ENCODE assay signal across 8 cellular contexts in genomic region chr6:168290095-168290494, GRCh38. TPM values are rescaled to one million over a fixed set of nuclear protein-coding genes. Genes with fewer than 3 reads are reported as not detected.
"Had no signal": no experiment of that assay in that cellular context is flagged by ENCODE, and none has a peak within 500 bp of the region (broad histone marks: within the 10 kb centered on the region; RNA-seq: fewer than 3 reads in every experiment).

No MANE protein-coding gene starts in this region.

- FAIRE-seq: H1, H54, HTR-8/SVneo had no signal

- H3K4me3 ChIP-seq: GM23338 had no signal

- H3K4me2 ChIP-seq: GM23338 had no signal

- ATAC-seq: GM23338 had no signal

- H2AFZ ChIP-seq: GM23338 had no signal

- DNase-seq: H9, HCEC 1CT, KBM-7 had no signal

RNA-seq across cellular contexts. Expression of gene DACT2, which starts 29.5 kb away (rescaled TPM):
- total RNA-seq: HT-29 had no signal
